ENCODE assay signal across 12 cellular contexts in the genomic region with DNA sequence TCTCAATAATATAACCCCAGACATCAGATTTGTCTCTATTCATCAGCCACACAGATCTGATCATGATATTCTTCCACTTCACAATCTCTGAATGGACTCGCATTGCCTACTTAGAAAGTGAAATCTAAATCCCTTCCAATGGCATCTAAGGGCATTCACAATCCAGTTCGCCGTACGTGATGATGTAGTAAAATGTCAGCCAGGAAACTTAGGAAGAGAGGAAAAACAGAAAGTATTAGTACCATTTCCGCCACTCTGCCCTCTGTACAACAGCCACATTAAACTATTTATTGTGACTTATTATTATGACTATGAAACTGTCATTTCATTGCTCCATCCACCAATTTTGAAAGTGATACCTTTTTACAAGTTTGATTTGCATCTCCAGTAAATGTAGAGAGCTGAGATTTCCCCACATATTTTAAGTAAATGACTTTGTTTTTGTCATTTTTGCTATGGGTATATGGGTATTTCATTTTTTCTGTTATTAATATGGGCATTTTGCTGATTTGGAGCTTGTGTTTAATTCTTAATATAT.
DNase-seq lines count a peak whose midpoint lies in the region; ATAC-seq, FAIRE-seq and TF ChIP-seq lines count a peak whose summit lies in the region.
"Had no signal": no experiment of that assay in that cellular context is flagged by ENCODE, and none has a peak within 500 bp of the region (broad histone marks: within the 10 kb centered on the region; RNA-seq: fewer than 3 reads in every experiment).

No MANE protein-coding gene starts in this region.

- H3K4me3 ChIP-seq in GM12878: peak overlapping the region; percentile 36; the same call in 1 of the 2 replicates
- H3K4me3 ChIP-seq: ovary had no signal

- no peak for TF ChIP-seq RAD21 in GM12878 (IDR thresholded peaks at IDR 0.05; ENCODE audit: insufficient read depth, low read depth, low read length)

- no peak for TF ChIP-seq CTCF in GM12878 (IDR thresholded peaks at IDR 0.05 in 2 of 3, conservative IDR thresholded peaks at IDR 0.05 in 1 of 3; ENCODE audit: control insufficient read depth in 2 of 3, extremely low read depth in 1 of 3, insufficient read depth in 1 of 3, low read depth in 3 of 3, low read length in 3 of 3)

- RAD21 ChIA-PET in GM12878 (lab: Charles Lee; ENCODE audit: unreplicated experiment): no interaction called here

- peak overlapping the region; percentile 68 for H2AFZ ChIP-seq in GM12878 (ENCODE audit: control insufficient read depth, low read depth, low read length)

- in situ Hi-C loops in GM12878 (cut with MboI): no loop called here

- no peak overlapping the region for H3K27ac ChIP-seq in GM12878 (ENCODE audit: control insufficient read depth, insufficient read depth)
- H3K27ac ChIP-seq: ovary, RWPE1, VCaP had no signal

- H4K20me1 ChIP-seq in GM12878 (ENCODE audit: control insufficient read depth, insufficient read depth): no peaks in the 10 kb centered on the region

- ATAC-seq in GM18867 (IDR thresholded peaks at IDR 0.05; ENCODE audit: unreplicated experiment) (peak; percentile 68), GM21390 (IDR thresholded peaks at IDR 0.05; ENCODE audit: unreplicated experiment) (peak; percentile 52), HG03095 (IDR thresholded peaks at IDR 0.05; ENCODE audit: unreplicated experiment) (peak; percentile 53), GM12878 (peak; percentile 29; the same call in 2 of the 3 replicates), left lobe of liver (no peak)

- no peak for TF ChIP-seq POLR2A in GM12878 (IDR thresholded peaks at IDR 0.05; ENCODE audit: low read depth, low read length)

- CTCF ChIA-PET in GM12878 (lab: Yijun Ruan, JAX): interaction anchor here (0.7 kb wide), 1 partner anchor 10 kb away, joined by 3 read pairs; no protein-coding TSS in a partner anchor

- no peaks in the 10 kb centered on the region for H3K36me3 ChIP-seq in GM12878 (ENCODE audit: control insufficient read depth in 2 of 2, insufficient read depth in 2 of 2, low read length in 1 of 2)
- H3K36me3 ChIP-seq: ovary had no signal

- POLR2A ChIA-PET in GM12878 (lab: Charles Lee): no interaction called here

- no peak for FAIRE-seq in GM12878 (lab: Jason Lieb, UNC)

- peak overlapping the region; percentile 39 for H3K4me2 ChIP-seq in GM12878 (ENCODE audit: control insufficient read depth, insufficient read depth)

- H3K79me2 ChIP-seq in GM12878 (ENCODE audit: control insufficient read depth, insufficient read depth, low read length): no peaks in the 10 kb centered on the region

- BruUV-seq in GM12878 (replicated peaks; lab: Mats Ljungman, UMichigan): no TSS peak

- WGBS in GM12878 (ENCODE audit: insufficient coverage, insufficient replicate concordance, low lambda C conversion rate, missing lambda C conversion rate): 37% methylated on average over 5 of the region's 5 CpGs

- TF ChIP-seq EP300 in GM12878 (IDR thresholded peaks at IDR 0.05; ENCODE audit: borderline replicate concordance in 1 of 2, control insufficient read depth in 1 of 2, low read depth in 2 of 2, low read length in 2 of 2): no peak

- DNase-seq in GM12878 (ENCODE audit: low read depth, low spot score): peak; percentile 16
- DNase-seq in left lobe of liver (ENCODE audit: low spot score): no peak
- no peak for DNase-seq in NOMO-1 treated with dmso at 0.1 percent for 144 hours (lab: John Stamatoyannopoulos, UW; ENCODE audit: unreplicated experiment)
- DNase-seq in NCI-H82 treated with DMSO at 0.1 percent for 48 hours (lab: John Stamatoyannopoulos, UW; ENCODE audit: unreplicated experiment): no peak
- DNase-seq: activated effector memory CD4-positive, alpha-beta T cell treated with Interleukin-2 at 50 U/mL for 16 hours; mesendoderm; ovary had no signal

- peaks cover 23% of the 10 kb centered on the region for H3K4me1 ChIP-seq in GM12878 (ENCODE audit: control insufficient read depth, insufficient read depth, low read length)

- SMC1A ChIA-PET in GM12878 (lab: Charles Lee; ENCODE audit: uncharacterized antibody, unreplicated experiment): interaction anchor here (1.3 to 1.5 kb wide), 2 partner anchors 9 to 48 kb away, joined by 3 to 4 read pairs; no protein-coding TSS in a partner anchor

- no peaks in the 10 kb centered on the region for H3K27me3 ChIP-seq in GM12878 (replicated peaks in 1 of 2; ENCODE audit: control insufficient read depth in 2 of 2, insufficient read depth in 2 of 2, low read length in 1 of 2)
- H3K27me3 ChIP-seq: ovary had no signal

- intact Hi-C loops in GM12878 (cut with micrococcal nuclease; ENCODE audit: unreplicated experiment): no loop called here

- H3K9ac ChIP-seq in GM12878 (ENCODE audit: control insufficient read depth, insufficient read depth, low read length): no peak overlapping the region

- no peaks in the 10 kb centered on the region for H3K9me3 ChIP-seq in GM12878 (replicated peaks; ENCODE audit: control insufficient read depth, insufficient read depth, low read length)
- H3K9me3 ChIP-seq: ovary had no signal

TF ChIP-seq in GM12878, 131 proteins besides CTCF, POLR2A, EP300 and RAD21 (continues in another document):
- no peak for TF ChIP-seq NR2C2 (IDR thresholded peaks at IDR 0.05; ENCODE audit: borderline replicate concordance, control insufficient read depth, insufficient read length, low read depth)
- TF ChIP-seq NFIC (IDR thresholded peaks at IDR 0.05; ENCODE audit: low read depth, low read length): peak; percentile 66; the same call in 1 of the 2 replicates
- TF ChIP-seq EZH2 (IDR thresholded peaks at IDR 0.05; ENCODE audit: borderline replicate concordance, control insufficient read depth, low read depth, low read length): no peak
- TF ChIP-seq TCF7 (IDR thresholded peaks at IDR 0.05; ENCODE audit: borderline replicate concordance): no peak
- no peak for TF ChIP-seq FOXK2 (IDR thresholded peaks at IDR 0.05)
- peak in 1 of 2 experiments; percentile 76; a peak in 1 of 4 replicates for TF ChIP-seq ETV6 (conservative IDR thresholded peaks at IDR 0.05 in 1 of 2, IDR thresholded peaks at IDR 0.05 in 1 of 2; ENCODE audit: borderline replicate concordance in 1 of 2, low read depth in 1 of 2)
- TF ChIP-seq, protein P1, sequence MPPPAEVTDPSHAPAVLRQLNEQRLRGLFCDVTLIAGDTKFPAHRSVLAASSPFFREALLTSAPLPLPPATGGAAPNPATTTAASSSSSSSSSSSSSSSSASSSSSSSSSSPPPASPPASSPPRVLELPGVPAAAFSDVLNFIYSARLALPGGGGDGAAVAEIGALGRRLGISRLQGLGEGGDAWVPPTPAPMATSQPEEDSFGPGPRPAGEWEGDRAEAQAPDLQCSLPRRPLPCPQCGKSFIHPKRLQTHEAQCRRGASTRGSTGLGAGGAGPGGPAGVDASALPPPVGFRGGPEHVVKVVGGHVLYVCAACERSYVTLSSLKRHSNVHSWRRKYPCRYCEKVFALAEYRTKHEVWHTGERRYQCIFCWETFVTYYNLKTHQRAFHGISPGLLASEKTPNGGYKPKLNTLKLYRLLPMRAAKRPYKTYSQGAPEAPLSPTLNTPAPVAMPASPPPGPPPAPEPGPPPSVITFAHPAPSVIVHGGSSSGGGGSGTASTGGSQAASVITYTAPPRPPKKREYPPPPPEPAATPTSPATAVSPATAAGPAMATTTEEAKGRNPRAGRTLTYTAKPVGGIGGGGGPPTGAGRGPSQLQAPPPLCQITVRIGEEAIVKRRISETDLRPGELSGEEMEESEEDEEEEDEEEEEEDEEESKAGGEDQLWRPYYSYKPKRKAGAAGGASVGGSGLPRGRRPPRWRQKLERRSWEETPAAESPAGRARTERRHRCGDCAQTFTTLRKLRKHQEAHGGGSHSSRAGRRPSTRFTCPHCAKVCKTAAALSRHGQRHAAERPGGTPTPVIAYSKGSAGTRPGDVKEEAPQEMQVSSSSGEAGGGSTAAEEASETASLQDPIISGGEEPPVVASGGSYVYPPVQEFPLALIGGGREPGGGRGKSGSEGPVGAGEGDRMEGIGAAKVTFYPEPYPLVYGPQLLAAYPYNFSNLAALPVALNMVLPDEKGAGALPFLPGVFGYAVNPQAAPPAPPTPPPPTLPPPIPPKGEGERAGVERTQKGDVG (CRISPR knock-in tag; IDR thresholded peaks at IDR 0.05): no peak
- TF ChIP-seq, protein P2, sequence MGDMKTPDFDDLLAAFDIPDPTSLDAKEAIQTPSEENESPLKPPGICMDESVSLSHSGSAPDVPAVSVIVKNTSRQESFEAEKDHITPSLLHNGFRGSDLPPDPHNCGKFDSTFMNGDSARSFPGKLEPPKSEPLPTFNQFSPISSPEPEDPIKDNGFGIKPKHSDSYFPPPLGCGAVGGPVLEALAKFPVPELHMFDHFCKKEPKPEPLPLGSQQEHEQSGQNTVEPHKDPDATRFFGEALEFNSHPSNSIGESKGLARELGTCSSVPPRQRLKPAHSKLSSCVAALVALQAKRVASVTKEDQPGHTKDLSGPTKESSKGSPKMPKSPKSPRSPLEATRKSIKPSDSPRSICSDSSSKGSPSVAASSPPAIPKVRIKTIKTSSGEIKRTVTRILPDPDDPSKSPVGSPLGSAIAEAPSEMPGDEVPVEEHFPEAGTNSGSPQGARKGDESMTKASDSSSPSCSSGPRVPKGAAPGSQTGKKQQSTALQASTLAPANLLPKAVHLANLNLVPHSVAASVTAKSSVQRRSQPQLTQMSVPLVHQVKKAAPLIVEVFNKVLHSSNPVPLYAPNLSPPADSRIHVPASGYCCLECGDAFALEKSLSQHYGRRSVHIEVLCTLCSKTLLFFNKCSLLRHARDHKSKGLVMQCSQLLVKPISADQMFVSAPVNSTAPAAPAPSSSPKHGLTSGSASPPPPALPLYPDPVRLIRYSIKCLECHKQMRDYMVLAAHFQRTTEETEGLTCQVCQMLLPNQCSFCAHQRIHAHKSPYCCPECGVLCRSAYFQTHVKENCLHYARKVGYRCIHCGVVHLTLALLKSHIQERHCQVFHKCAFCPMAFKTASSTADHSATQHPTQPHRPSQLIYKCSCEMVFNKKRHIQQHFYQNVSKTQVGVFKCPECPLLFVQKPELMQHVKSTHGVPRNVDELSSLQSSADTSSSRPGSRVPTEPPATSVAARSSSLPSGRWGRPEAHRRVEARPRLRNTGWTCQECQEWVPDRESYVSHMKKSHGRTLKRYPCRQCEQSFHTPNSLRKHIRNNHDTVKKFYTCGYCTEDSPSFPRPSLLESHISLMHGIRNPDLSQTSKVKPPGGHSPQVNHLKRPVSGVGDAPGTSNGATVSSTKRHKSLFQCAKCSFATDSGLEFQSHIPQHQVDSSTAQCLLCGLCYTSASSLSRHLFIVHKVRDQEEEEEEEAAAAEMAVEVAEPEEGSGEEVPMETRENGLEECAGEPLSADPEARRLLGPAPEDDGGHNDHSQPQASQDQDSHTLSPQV (IDR thresholded peaks at IDR 0.05): no peak
- no peak for TF ChIP-seq MTA3 (IDR thresholded peaks at IDR 0.05; ENCODE audit: borderline replicate concordance, low read length)
